In the genomic region with DNA sequence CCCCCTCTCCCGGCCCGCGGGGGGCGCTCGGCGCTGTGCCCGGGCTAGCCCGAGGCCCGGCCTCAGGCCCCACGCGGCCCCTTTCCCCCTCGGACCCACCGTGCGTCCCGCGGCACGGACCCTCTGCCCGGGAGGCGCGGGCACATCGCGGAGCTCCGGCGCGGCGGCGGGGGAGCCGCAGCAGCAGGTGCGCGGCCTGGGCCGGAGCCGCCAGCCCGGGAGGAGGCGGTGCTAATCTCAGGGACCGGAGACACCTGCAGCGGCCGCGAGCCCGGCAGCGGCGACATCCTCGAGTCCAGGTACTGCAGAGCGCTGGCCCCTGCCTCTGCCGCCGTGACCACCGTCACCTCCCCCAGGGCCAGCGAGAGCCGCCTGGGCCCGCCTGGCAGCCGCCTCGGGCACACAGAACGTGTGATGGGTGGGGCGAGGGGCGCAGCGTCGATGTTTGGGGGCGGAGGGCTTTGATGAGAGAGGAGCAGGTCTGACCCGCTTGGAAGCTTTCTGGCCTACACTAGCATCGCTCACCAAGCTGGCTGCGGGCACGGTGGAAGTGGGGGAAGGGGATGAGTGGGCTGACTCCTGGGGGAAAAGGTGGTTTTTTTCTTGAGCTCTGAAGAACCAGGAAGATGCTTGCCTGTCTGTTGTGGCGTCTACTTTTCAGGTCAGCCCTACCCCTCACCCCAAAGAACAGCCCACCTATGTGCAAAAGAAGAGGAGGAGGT, we compare ENCODE assay signal across 1 cellular context.
TF ChIP-seq lines count a peak whose summit lies in the region.

No MANE protein-coding gene starts in this region.

TF ChIP-seq in SK-N-SH treated with all-trans-retinoic acid at 6 μM for 48 hours, 23 proteins besides CTCF, POLR2A, EP300 and RAD21 (continued from another document):
- TF ChIP-seq CSRNP3 (CRISPR knock-in tag; IDR thresholded peaks at IDR 0.05): no peak
- TF ChIP-seq ZFP3 (CRISPR knock-in tag; IDR thresholded peaks at IDR 0.05): no peak
